In the genomic region with DNA sequence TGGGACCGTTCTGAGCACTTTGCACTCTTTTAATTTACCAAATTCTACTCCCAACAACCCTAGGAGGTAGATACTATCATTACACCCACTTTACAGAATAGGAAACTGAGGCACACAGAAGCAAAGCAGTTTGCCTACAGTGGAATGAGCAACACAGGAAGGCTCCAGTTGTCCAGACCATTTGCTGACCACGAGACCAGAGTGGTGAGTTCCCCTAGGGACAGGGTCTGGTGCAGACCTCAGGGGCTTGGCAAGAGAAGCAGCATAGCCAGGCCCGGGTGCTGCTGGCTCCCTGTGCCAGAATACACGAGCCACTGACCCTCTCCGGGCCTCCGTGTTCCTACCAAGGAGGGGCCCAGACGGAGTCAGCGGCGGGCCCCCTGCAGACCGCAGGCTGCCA, we compare ENCODE assay signal across 20 cellular contexts. TPM values are rescaled to one million over a fixed set of nuclear protein-coding genes. Genes with fewer than 3 reads are reported as not detected.
DNase-seq lines count a peak whose midpoint lies in the region; ATAC-seq and TF ChIP-seq lines count a peak whose summit lies in the region.
"Had no signal": no experiment of that assay in that cellular context is flagged by ENCODE, and none has a peak within 500 bp of the region (broad histone marks: within the 10 kb centered on the region; RNA-seq: fewer than 3 reads in every experiment).

No MANE protein-coding gene starts in this region.

- H3K27ac ChIP-seq in CD4-positive, CD25-positive, alpha-beta regulatory T cell (ENCODE audit: insufficient read depth, low read length, poor library complexity, severe bottlenecking), result no peak overlapping the region
- 0 out of 2 replicates have a peak overlapping the region, but pooled peaks have one; percentile 65 for H3K27ac ChIP-seq in DND-41 (ENCODE audit: low read length)
- no peak overlapping the region for H3K27ac ChIP-seq in endodermal cell (ENCODE audit: low read depth, low read length)
- no peak overlapping the region for H3K27ac ChIP-seq in aorta (ENCODE audit: low read depth in 1 of 2, low read length in 2 of 2)
- H3K27ac ChIP-seq in coronary artery, result peak overlapping the region in 1 of 2 donors; percentile 83

- TF ChIP-seq CTCF in DND-41 (IDR thresholded peaks at IDR 0.05; ENCODE audit: borderline replicate concordance, extremely low read depth, low read length, poor library complexity, severe bottlenecking), result no peak
- TF ChIP-seq CTCF in endodermal cell (conservative IDR thresholded peaks at IDR 0.05), result no peak
- no peak for TF ChIP-seq CTCF in coronary artery (IDR thresholded peaks at IDR 0.05)

- 90 to 100% methylated on average over 3 to 10 of the region's 10 CpGs for WGBS in endodermal cell (ENCODE audit: insufficient coverage in 1 of 2, insufficient read length in 1 of 2), 2 experiments
- WGBS in aorta, 2 donors, result 45 to 47% methylated on average over 10 of the region's 10 CpGs

- intact Hi-C loops in aorta (cut with DNase I), result no loop called here

- no peaks in the 10 kb centered on the region for H3K36me3 ChIP-seq in CD4-positive, CD25-positive, alpha-beta regulatory T cell (ENCODE audit: control insufficient read depth, insufficient read depth, low read length)
- H3K36me3 ChIP-seq in DND-41 (ENCODE audit: insufficient read depth, low read length), result peaks cover 100% of the 10 kb centered on the region
- H3K36me3 ChIP-seq in endodermal cell (ENCODE audit: control insufficient read depth, insufficient read depth, low read length), result no peaks in the 10 kb centered on the region
- H3K36me3 ChIP-seq in aorta (ENCODE audit: control insufficient read depth in 1 of 2, insufficient read depth in 2 of 2, low read length in 1 of 2), result no peaks in the 10 kb centered on the region

- no peak overlapping the region for H3K4me3 ChIP-seq in CD4-positive, CD25-positive, alpha-beta regulatory T cell (ENCODE audit: low read depth, low read length)
- H3K4me3 ChIP-seq in DND-41 (ENCODE audit: low read depth in 1 of 2, low read length in 2 of 2), result no peak overlapping the region
- H3K4me3 ChIP-seq in endodermal cell (ENCODE audit: low read length), result no peak overlapping the region
- H3K4me3 ChIP-seq in aorta (ENCODE audit: low read length in 2 of 2), result no peak overlapping the region
- no peak overlapping the region for H3K4me3 ChIP-seq in coronary artery
- H3K4me3 ChIP-seq: GM12878 had no signal

- no peaks in the 10 kb centered on the region for H3K27me3 Mint-ChIP-seq in CD4-positive, CD25-positive, alpha-beta regulatory T cell
- H3K27me3 Mint-ChIP-seq in endodermal cell (ENCODE audit: insufficient read depth), result no peaks in the 10 kb centered on the region

- peaks cover 0 to 35% (median 8%) of the 10 kb centered on the region in 4 donors for H3K4me1 Mint-ChIP-seq in CD4-positive, CD25-positive, alpha-beta regulatory T cell
- H3K4me1 Mint-ChIP-seq in endodermal cell, result peaks cover 15% of the 10 kb centered on the region
- H3K4me1 Mint-ChIP-seq in stimulated activated effector memory CD8-positive, alpha-beta T cell treated with anti-CD3 and anti-CD28 coated beads, Interleukin-12 subunit alpha, Interleukin-12 subunit beta, amount 100 ng/mL, for 72 hours, result peaks cover 51% of the 10 kb centered on the region

- H3K4me3 Mint-ChIP-seq in CD4-positive, CD25-positive, alpha-beta regulatory T cell, result no peak overlapping the region
- H3K4me3 Mint-ChIP-seq in endodermal cell, result no peak overlapping the region
- H3K4me3 Mint-ChIP-seq in stimulated activated effector memory CD8-positive, alpha-beta T cell treated with anti-CD3 and anti-CD28 coated beads, Interleukin-12 subunit alpha, Interleukin-12 subunit beta, amount 100 ng/mL, for 72 hours, result no peak overlapping the region
- H3K4me3 Mint-ChIP-seq: HFFc6 had no signal

- no peak overlapping the region for H3K4me2 ChIP-seq in DND-41 (ENCODE audit: insufficient read depth, low read length)

- no peaks in the 10 kb centered on the region for H3K9me3 Mint-ChIP-seq in CD4-positive, CD25-positive, alpha-beta regulatory T cell
- H3K9me3 Mint-ChIP-seq in endodermal cell, result no peaks in the 10 kb centered on the region
- H3K9me3 Mint-ChIP-seq in stimulated activated effector memory CD8-positive, alpha-beta T cell treated with anti-CD3 and anti-CD28 coated beads, Interleukin-12 subunit alpha, Interleukin-12 subunit beta, amount 100 ng/mL, for 72 hours, result no peaks in the 10 kb centered on the region
- H3K9me3 Mint-ChIP-seq: HFFc6 had no signal

- H3K36me3 Mint-ChIP-seq in CD4-positive, CD25-positive, alpha-beta regulatory T cell, result no peaks in the 10 kb centered on the region
- H3K36me3 Mint-ChIP-seq in endodermal cell (ENCODE audit: low read depth), result peaks cover 7% of the 10 kb centered on the region
- H3K36me3 Mint-ChIP-seq in stimulated activated effector memory CD8-positive, alpha-beta T cell treated with anti-CD3 and anti-CD28 coated beads, Interleukin-12 subunit alpha, Interleukin-12 subunit beta, amount 100 ng/mL, for 72 hours, result no peaks in the 10 kb centered on the region

- H3K9me3 ChIP-seq in CD4-positive, CD25-positive, alpha-beta regulatory T cell (ENCODE audit: control insufficient read depth in 2 of 2, low read length in 2 of 2), result no peaks in the 10 kb centered on the region
- no peaks in the 10 kb centered on the region for H3K9me3 ChIP-seq in DND-41 (ENCODE audit: insufficient read depth, low read length, severe bottlenecking)
- no peaks in the 10 kb centered on the region for H3K9me3 ChIP-seq in endodermal cell (ENCODE audit: control insufficient read depth, low read length)
- H3K9me3 ChIP-seq in aorta (ENCODE audit: control insufficient read depth, low read length), result no peaks in the 10 kb centered on the region

- DNase-seq in CD4-positive, CD25-positive, alpha-beta regulatory T cell, result no peak
- DNase-seq in DND-41 (no peak), endodermal cell (no peak), aorta (no peak), activated T-cell treated with anti-CD3 and anti-CD28 coated beads for 4 hours (no peak), coronary artery (ENCODE audit: low spot score) (no peak)
- no peak for DNase-seq in stimulated activated effector memory CD8-positive, alpha-beta T cell treated with anti-CD3 and anti-CD28 coated beads, Interleukin-12 subunit alpha, Interleukin-12 subunit beta, amount 100 ng/mL, for 72 hours (ENCODE audit: low spot score in 2 of 2)
- DNase-seq: ACHN, AML-193, GDM1, HFFc6, Kasumi-1, NCI-H1105 treated with DMSO at 0.1 percent for 48 hours, NCI-H1694 treated with DMSO at 0.1 percent for 48 hours, NCI-H748 treated with DMSO at 0.1 percent for 48 hours, RPMI8226, SIG-M5 had no signal

- no peak for ATAC-seq in CD4-positive, CD25-positive, alpha-beta regulatory T cell (ENCODE audit: low read depth in 2 of 2)
- ATAC-seq in DND-41 (ENCODE audit: insufficient read depth, low read depth) (no peak), aorta (ENCODE audit: low FRiP score) (no peak)
- no peak for ATAC-seq in stimulated activated effector memory CD8-positive, alpha-beta T cell treated with anti-CD3 and anti-CD28 coated beads, Interleukin-12 subunit alpha, Interleukin-12 subunit beta, amount 100 ng/mL, for 72 hours
- ATAC-seq: GM12878 had no signal

- H3K4me1 ChIP-seq in CD4-positive, CD25-positive, alpha-beta regulatory T cell (ENCODE audit: control insufficient read depth, insufficient read depth, low read length, poor library complexity, severe bottlenecking), result peaks cover 38% of the 10 kb centered on the region
- H3K4me1 ChIP-seq in DND-41 (ENCODE audit: insufficient read depth, low read length) (peaks cover 40% of the 10 kb centered on the region), endodermal cell (ENCODE audit: control insufficient read depth, insufficient read depth, low read length) (peaks cover 3% of the 10 kb centered on the region), aorta (ENCODE audit: control insufficient read depth in 1 of 2, insufficient read depth in 2 of 2, low read length in 2 of 2) (no peaks in the 10 kb centered on the region)

- H3K27ac Mint-ChIP-seq in CD4-positive, CD25-positive, alpha-beta regulatory T cell, result peak overlapping the region in 2 of 3 donors; percentile 38 to 59
- peak overlapping the region; percentile 17 for H3K27ac Mint-ChIP-seq in endodermal cell
- peak overlapping the region; percentile 96 for H3K27ac Mint-ChIP-seq in stimulated activated effector memory CD8-positive, alpha-beta T cell treated with anti-CD3 and anti-CD28 coated beads, Interleukin-12 subunit alpha, Interleukin-12 subunit beta, amount 100 ng/mL, for 72 hours
- H3K27ac Mint-ChIP-seq: HFFc6 had no signal

- no peaks in the 10 kb centered on the region for H3K27me3 ChIP-seq in CD4-positive, CD25-positive, alpha-beta regulatory T cell (ENCODE audit: control insufficient read depth, insufficient read depth, low read length)
- H3K27me3 ChIP-seq in DND-41 (ENCODE audit: insufficient read depth, low read length, poor library complexity) (no peaks in the 10 kb centered on the region), endodermal cell (ENCODE audit: control insufficient read depth, insufficient read depth, low read length, poor library complexity, severe bottlenecking) (no peaks in the 10 kb centered on the region), aorta (ENCODE audit: control insufficient read depth in 1 of 2, insufficient read depth in 2 of 2, low read length in 1 of 2) (no peaks in the 10 kb centered on the region)

- H4K20me1 ChIP-seq in DND-41 (ENCODE audit: insufficient read depth, low read length), result peaks cover 58% of the 10 kb centered on the region

- H2AFZ ChIP-seq in DND-41 (ENCODE audit: low read depth, low read length), result no peak overlapping the region

- H3K79me2 ChIP-seq in DND-41 (ENCODE audit: insufficient read depth, low read length), result peaks cover 26% of the 10 kb centered on the region

- H3K9ac ChIP-seq in DND-41 (ENCODE audit: low read depth, low read length) (no peak overlapping the region), endodermal cell (ENCODE audit: extremely low read depth, low read length, poor library complexity, severe bottlenecking) (no peak overlapping the region)

RNA-seq across cellular contexts. Expression of gene PLXND1, which starts 26.5 kb away (rescaled TPM):
- total RNA-seq in CD4-positive, CD25-positive, alpha-beta regulatory T cell, result 11.3 TPM
- polyA plus RNA-seq in CD4-positive, CD25-positive, alpha-beta regulatory T cell, result under 1 TPM in 3 of 4 donors, not detected in 1; 0.48 to 0.88 (median 0.79) TPM
- total RNA-seq in endodermal cell, result 10 to 100 TPM; 73.1 to 83.2 TPM
- polyA plus RNA-seq in endodermal cell (2013, experiment 1 of 2), result 58.8 TPM
- polyA plus RNA-seq in endodermal cell (2013, experiment 2 of 2), result 68.1 TPM
- total RNA-seq in aorta, result 100 to 1,000 TPM; 176 to 358 TPM
- 100 to 1,000 TPM in 1 of 2 donors, 10 to 100 TPM in 1; 55.5 to 149 TPM for polyA plus RNA-seq in aorta

RNA-seq across cellular contexts. Expression of gene H1-8, which starts 37.0 kb away (rescaled TPM):
- not detected for total RNA-seq in CD4-positive, CD25-positive, alpha-beta regulatory T cell
- polyA plus RNA-seq in CD4-positive, CD25-positive, alpha-beta regulatory T cell, result not detected
- total RNA-seq in endodermal cell (not detected), aorta (not detected)
- polyA plus RNA-seq in endodermal cell (2013, experiment 1 of 2), result not detected
- polyA plus RNA-seq in endodermal cell (2013, experiment 2 of 2), result not detected
- not detected for polyA plus RNA-seq in aorta
- total RNA-seq: GM12878, H4, HFFc6, NCI-H460 had no signal
- polyA plus RNA-seq: GM12878 had no signal

RNA-seq across cellular contexts. Expression of gene RHO, which starts 51.6 kb away (rescaled TPM):
- not detected for total RNA-seq in CD4-positive, CD25-positive, alpha-beta regulatory T cell
- not detected for polyA plus RNA-seq in CD4-positive, CD25-positive, alpha-beta regulatory T cell
- total RNA-seq in endodermal cell (under 1 TPM; 0.22 to 0.26 TPM), aorta (under 1 TPM in 1 of 2 donors, not detected in 1; 0.15 TPM)
- polyA plus RNA-seq in endodermal cell (2013, experiment 1 of 2), result not detected
- polyA plus RNA-seq in endodermal cell (2013, experiment 2 of 2), result not detected
- not detected for polyA plus RNA-seq in aorta
- total RNA-seq: GM12878, H4, HFFc6, NCI-H460 had no signal
- polyA plus RNA-seq: GM12878 had no signal

Comparison
In these comparisons a context has a peak if more than half of its experiments do, and no peak if none do; other contexts are left out.
1. H3K27ac Mint-ChIP-seq: peak in every context shown above with its lines; median percentile 96 in stimulated activated effector memory CD8-positive, alpha-beta T cell treated with anti-CD3 and anti-CD28 coated beads, Interleukin-12 subunit alpha, Interleukin-12 subunit beta, amount 100 ng/mL, for 72 hours; 48 in CD4-positive, CD25-positive, alpha-beta regulatory T cell; 17 in endodermal cell.